8 cellular contexts compared by ENCODE assay signal in the genomic region with DNA sequence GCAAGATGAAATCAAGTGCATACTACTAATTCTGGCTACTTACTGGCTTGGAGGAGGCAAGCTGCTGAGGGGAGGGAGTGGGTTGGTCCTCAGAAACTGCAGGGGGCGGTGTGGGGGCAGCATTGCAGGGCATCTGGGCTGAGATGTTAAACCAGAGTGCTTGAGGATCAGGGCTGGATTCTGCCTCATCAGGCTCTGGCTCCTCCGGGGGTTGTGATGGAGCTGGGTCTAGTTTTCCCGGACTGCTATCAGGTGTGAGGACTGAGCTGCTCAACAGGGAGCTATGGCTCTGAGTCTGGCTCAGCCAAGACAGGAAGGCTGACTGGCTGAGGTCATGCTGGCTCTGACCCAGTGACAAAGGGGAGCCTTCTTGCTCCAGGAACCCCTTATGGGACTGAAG. TPM values are rescaled to one million over a fixed set of nuclear protein-coding genes. Genes with fewer than 3 reads are reported as not detected.
DNase-seq lines count a peak whose midpoint lies in the region; ATAC-seq and TF ChIP-seq lines count a peak whose summit lies in the region.

No MANE protein-coding gene starts in this region.

- H3K4me1 Mint-ChIP-seq in activated CD4-positive, alpha-beta T cell treated with anti-CD3 and anti-CD28 coated beads, Interleukin-2, amount 10 ng/mL, durations not matched to agents 24 days and 14 days: no peaks in the 10 kb centered on the region

- intact Hi-C loops in activated CD4-positive, alpha-beta T cell treated with anti-CD3 and anti-CD28 coated beads, Interleukin-2, amount 10 ng/mL, durations not matched to agents 24 days and 14 days (cut with micrococcal nuclease): no loop called here

- H3K4me3 Mint-ChIP-seq in activated CD4-positive, alpha-beta T cell treated with anti-CD3 and anti-CD28 coated beads, Interleukin-2, amount 10 ng/mL, durations not matched to agents 24 days and 14 days: no peak overlapping the region

- peaks cover 84% of the 10 kb centered on the region for H3K36me3 Mint-ChIP-seq in activated CD4-positive, alpha-beta T cell treated with anti-CD3 and anti-CD28 coated beads, Interleukin-2, amount 10 ng/mL, durations not matched to agents 24 days and 14 days (ENCODE audit: low read depth)

- no peaks in the 10 kb centered on the region for H3K27me3 Mint-ChIP-seq in activated CD4-positive, alpha-beta T cell treated with anti-CD3 and anti-CD28 coated beads, Interleukin-2, amount 10 ng/mL, durations not matched to agents 24 days and 14 days

- DNase-seq in GM20000 (ENCODE audit: low spot score) (peak; percentile 44), glomerular visceral epithelial cell (ENCODE audit: extremely low spot score) (peak; percentile 8), RKO (ENCODE audit: low spot score) (no peak), NCI-H510A (lab: John Stamatoyannopoulos, UW) (no peak)
- peak; percentile 73 for DNase-seq in activated CD4-positive, alpha-beta T cell treated with anti-CD3 and anti-CD28 coated beads, Interleukin-2, amount 10 ng/mL, durations not matched to agents 24 days and 14 days

- TF ChIP-seq CTCF in 22Rv1 (IDR thresholded peaks at IDR 0.05) (peak; percentile 30), GM20000 (IDR thresholded peaks at IDR 0.05; ENCODE audit: extremely low read depth, missing control alignments) (peak; percentile 11)

- H3K9me3 Mint-ChIP-seq in activated CD4-positive, alpha-beta T cell treated with anti-CD3 and anti-CD28 coated beads, Interleukin-2, amount 10 ng/mL, durations not matched to agents 24 days and 14 days: no peaks in the 10 kb centered on the region

- ATAC-seq in HG03565 (IDR thresholded peaks at IDR 0.05; ENCODE audit: unreplicated experiment) (no peak), HG02852 (IDR thresholded peaks at IDR 0.05; ENCODE audit: unreplicated experiment) (no peak)

- no peak overlapping the region for H3K27ac Mint-ChIP-seq in activated CD4-positive, alpha-beta T cell treated with anti-CD3 and anti-CD28 coated beads, Interleukin-2, amount 10 ng/mL, durations not matched to agents 24 days and 14 days

- no peak overlapping the region for H3K27ac ChIP-seq in 22Rv1

RNA-seq across cellular contexts. Expression of gene BAZ2A, which starts 28.6 kb away (rescaled TPM):
- total RNA-seq in activated CD4-positive, alpha-beta T cell treated with anti-CD3 and anti-CD28 coated beads, Interleukin-2, amount 10 ng/mL, durations not matched to agents 24 days and 14 days: 117 and 118 TPM in 2 replicates

RNA-seq across cellular contexts. Expression of gene ATP5F1B, which starts 44.3 kb away (rescaled TPM):
- total RNA-seq in activated CD4-positive, alpha-beta T cell treated with anti-CD3 and anti-CD28 coated beads, Interleukin-2, amount 10 ng/mL, durations not matched to agents 24 days and 14 days: 760 and 771 TPM in 2 replicates

Comparison
In these comparisons a context has a peak if more than half of its experiments do, and no peak if none do; other contexts are left out.
1. DNase-seq: peak in GM20000 (single experiment), activated CD4-positive, alpha-beta T cell treated with anti-CD3 and anti-CD28 coated beads, Interleukin-2, amount 10 ng/mL, durations not matched to agents 24 days and 14 days (single experiment) and glomerular visceral epithelial cell (single experiment); none in RKO (single experiment) and NCI-H510A (single experiment).